Comparison of ENCODE assay signal across 8 cellular contexts in the genomic region with DNA sequence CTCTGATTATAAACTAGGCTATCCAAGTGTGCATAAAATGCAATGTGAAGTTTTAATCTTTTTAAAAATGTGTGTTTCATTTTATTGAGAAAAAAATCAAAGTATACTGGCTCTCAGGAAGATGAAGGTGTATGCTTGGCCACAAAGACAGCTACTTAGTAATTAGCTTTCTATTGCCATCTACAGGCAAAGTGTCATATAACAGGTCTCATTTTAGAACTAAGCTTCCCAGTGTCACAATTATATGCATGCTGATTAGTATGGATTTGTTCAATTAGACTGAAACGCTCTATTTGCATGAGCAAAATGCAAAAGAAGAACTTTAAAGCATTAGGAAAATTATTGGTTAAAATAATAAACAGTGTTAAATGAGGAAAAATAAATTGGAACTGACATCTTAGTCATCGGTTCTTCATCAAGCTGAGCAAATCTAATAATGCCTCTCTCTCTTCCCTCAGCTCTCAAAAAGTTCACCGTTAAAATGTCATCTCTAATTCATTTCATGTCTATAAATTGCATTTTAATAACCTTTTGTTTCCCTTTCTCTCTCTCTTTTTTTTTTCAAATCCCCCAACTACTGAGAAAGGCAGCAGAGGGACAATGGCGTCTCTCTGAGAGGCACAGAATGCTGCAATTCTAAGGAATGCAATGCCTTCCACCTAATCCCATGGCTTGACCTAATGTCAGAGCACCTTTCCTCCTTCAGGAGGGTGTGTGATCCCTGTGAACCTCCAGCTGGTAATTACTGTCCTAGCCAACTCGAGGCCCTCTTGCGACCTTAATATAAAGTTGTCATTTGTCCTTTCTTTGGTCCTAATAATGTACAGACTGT.
DNase-seq lines count a peak whose midpoint lies in the region; ATAC-seq, FAIRE-seq and TF ChIP-seq lines count a peak whose summit lies in the region.

No MANE protein-coding gene starts in this region.

- no peak overlapping the region for H3K27ac ChIP-seq in endothelial cell of umbilical vein (ENCODE audit: insufficient read depth, low read depth, low read length)
- H3K27ac ChIP-seq in osteoblast (ENCODE audit: low read depth, low read length) = no peak overlapping the region

- CTCF ChIA-PET in endothelial cell of umbilical vein (lab: Charles Lee) = interaction anchor here (0.5 to 3.1 kb wide), 49 partner anchors 9 to 1989 kb away, joined by 3 to 60 read pairs (median 4); no protein-coding TSS in a partner anchor

- no peak overlapping the region for H2AFZ ChIP-seq in endothelial cell of umbilical vein (ENCODE audit: low read depth, low read length)
- no peak overlapping the region for H2AFZ ChIP-seq in osteoblast (ENCODE audit: low read length)

- ATAC-seq in Right ventricle myocardium superior (ENCODE audit: poor library complexity) (peak; percentile 63), HG02970 (IDR thresholded peaks at IDR 0.05; ENCODE audit: low FRiP score, unreplicated experiment) (peak; percentile 64), GM21717 (IDR thresholded peaks at IDR 0.05; ENCODE audit: unreplicated experiment) (no peak)

- H3K4me1 ChIP-seq in endothelial cell of umbilical vein (ENCODE audit: control insufficient read depth, extremely low read depth, insufficient read depth, low read length) (no peaks in the 10 kb centered on the region), osteoblast (ENCODE audit: insufficient read depth, low read length) (peaks cover 4% of the 10 kb centered on the region)

- intact Hi-C loops in Right ventricle myocardium superior (cut with DNase I) = loop anchor here (5.0 to 10.0 kb wide), 2 partner anchors 57 to 145 kb away; no protein-coding TSS in a partner anchor
- intact Hi-C loops in cardiac septum (cut with DNase I) = loop anchor here (5.0 to 10.0 kb wide), 2 partner anchors 55 to 162 kb away; no protein-coding TSS in a partner anchor
- intact Hi-C loops in endothelial cell of umbilical vein (cut with micrococcal nuclease) = no loop called here

- peak; percentile 34 to 45 for TF ChIP-seq CTCF in endothelial cell of umbilical vein (IDR thresholded peaks at IDR 0.05; ENCODE audit: extremely low read depth in 1 of 2, insufficient read depth in 1 of 2, low read depth in 1 of 2, low read length in 2 of 2)
- TF ChIP-seq CTCF in osteoblast (IDR thresholded peaks at IDR 0.05; ENCODE audit: extremely low read depth, low read depth, low read length) = peak; percentile 68

- FAIRE-seq in endothelial cell of umbilical vein (lab: Jason Lieb, UNC) = peak; percentile 55

- H3K9ac ChIP-seq in endothelial cell of umbilical vein (replicated peaks; ENCODE audit: extremely low read depth, insufficient read depth, low read length) = no peak overlapping the region

- H3K9me3 ChIP-seq in endothelial cell of umbilical vein (replicated peaks; ENCODE audit: control insufficient read depth, insufficient read depth, low read length) (no peaks in the 10 kb centered on the region), osteoblast (ENCODE audit: low read depth, low read length) (no peaks in the 10 kb centered on the region)

- H4K20me1 ChIP-seq in endothelial cell of umbilical vein (replicated peaks; ENCODE audit: control insufficient read depth, extremely low read depth, insufficient read depth, low read length) (no peaks in the 10 kb centered on the region), osteoblast (ENCODE audit: insufficient read depth, low read length) (no peaks in the 10 kb centered on the region)

- H3K27me3 ChIP-seq in endothelial cell of umbilical vein (ENCODE audit: control insufficient read depth in 2 of 2, insufficient read depth in 2 of 2, low read length in 2 of 2) (no peaks in the 10 kb centered on the region), osteoblast (ENCODE audit: insufficient read depth, low read length) (no peaks in the 10 kb centered on the region)

- H3K79me2 ChIP-seq in endothelial cell of umbilical vein (ENCODE audit: control insufficient read depth, insufficient read depth, low read length) (no peaks in the 10 kb centered on the region), osteoblast (ENCODE audit: insufficient read depth, low read length) (no peaks in the 10 kb centered on the region)

- DNase-seq in Right ventricle myocardium superior = no peak
- DNase-seq in cardiac septum (ENCODE audit: low spot score) = no peak
- peak; percentile 53 for DNase-seq in NCI-H748 (lab: John Stamatoyannopoulos, UW; ENCODE audit: unreplicated experiment)
- DNase-seq in endothelial cell of umbilical vein (ENCODE audit: low read depth, low spot score) = peak; percentile 48
- no peak for DNase-seq in osteoblast (ENCODE audit: insufficient read length, low spot score, missing footprints)
- DNase-seq in activated T-cell treated with anti-CD3 and anti-CD28 coated beads, Interleukin-2, amount 50 U/mL, for 48 hours = no peak

- H3K36me3 ChIP-seq in endothelial cell of umbilical vein (ENCODE audit: control insufficient read depth in 2 of 2, extremely low read depth in 1 of 2, insufficient read depth in 2 of 2, low read length in 2 of 2) (no peaks in the 10 kb centered on the region), osteoblast (ENCODE audit: insufficient read depth, low read length) (no peaks in the 10 kb centered on the region)

- dilution Hi-C loops in endothelial cell of umbilical vein (cut with MboI; ENCODE audit: extremely low pct_ligation_motif_present, low sequenced_read_pairs) = no loop called here

- BruUV-seq in endothelial cell of umbilical vein (replicated peaks; lab: Mats Ljungman, UMichigan) = no TSS peak

- TF ChIP-seq POLR2A in endothelial cell of umbilical vein (IDR thresholded peaks at IDR 0.05; ENCODE audit: low read depth, low read length) = no peak

- H3K9me1 ChIP-seq in endothelial cell of umbilical vein (replicated peaks; ENCODE audit: control insufficient read depth, extremely low read depth, insufficient read depth, low read length) = no peaks in the 10 kb centered on the region

- H3K4me3 ChIP-seq in endothelial cell of umbilical vein (replicated peaks in 1 of 3; ENCODE audit: insufficient read depth in 1 of 3, low read depth in 1 of 3, low read length in 3 of 3) (no peak overlapping the region), osteoblast (ENCODE audit: insufficient read depth, low read length) (no peak overlapping the region)

- H3K4me2 ChIP-seq in endothelial cell of umbilical vein (ENCODE audit: insufficient read depth, low read length) (no peak overlapping the region), osteoblast (ENCODE audit: insufficient read depth, low read length) (no peak overlapping the region)

- POLR2A ChIA-PET in endothelial cell of umbilical vein (lab: Charles Lee) = no interaction called here

TF ChIP-seq in endothelial cell of umbilical vein, 7 proteins besides CTCF, POLR2A, EP300 and RAD21:
- TF ChIP-seq EZH2 (IDR thresholded peaks at IDR 0.05; ENCODE audit: borderline replicate concordance, low read depth, low read length, severe bottlenecking) (no peak), POLR2AphosphoS5 (IDR thresholded peaks at IDR 0.05; ENCODE audit: insufficient read depth, low read depth, low read length) (no peak), JUN (IDR thresholded peaks at IDR 0.05; ENCODE audit: borderline replicate concordance, insufficient read depth, insufficient read length, low read depth) (no peak), FOS (IDR thresholded peaks at IDR 0.05; ENCODE audit: borderline replicate concordance, insufficient read depth, low read length) (no peak), GATA2 (IDR thresholded peaks at IDR 0.05; ENCODE audit: insufficient read depth, insufficient read length, low read depth, low read length) (no peak), MYC (IDR thresholded peaks at IDR 0.05; ENCODE audit: low read depth, low read length) (no peak)
- TF ChIP-seq, protein P1, sequence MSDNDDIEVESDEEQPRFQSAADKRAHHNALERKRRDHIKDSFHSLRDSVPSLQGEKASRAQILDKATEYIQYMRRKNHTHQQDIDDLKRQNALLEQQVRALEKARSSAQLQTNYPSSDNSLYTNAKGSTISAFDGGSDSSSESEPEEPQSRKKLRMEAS (IDR thresholded peaks at IDR 0.05; ENCODE audit: insufficient read depth, insufficient read length) = no peak

Comparison
In these comparisons a context has a peak if more than half of its experiments do, and no peak if none do; other contexts are left out.
1. DNase-seq: peak in NCI-H748 (single experiment) and endothelial cell of umbilical vein (single experiment); none in Right ventricle myocardium superior (single experiment), cardiac septum (single experiment), osteoblast (single experiment) and activated T-cell treated with anti-CD3 and anti-CD28 coated beads, Interleukin-2, amount 50 U/mL, for 48 hours (0 of 2).